ENCODE assay signal across 8 cellular contexts in genomic region chr7:1569016-1569415, GRCh38. TPM values are rescaled to one million over a fixed set of nuclear protein-coding genes. Genes with fewer than 3 reads are reported as not detected.
A peak's percentile ranks its signal among the peaks of the same experiment; 100 is the strongest.
DNase-seq lines count a peak whose midpoint lies in the region; ATAC-seq and TF ChIP-seq lines count a peak whose summit lies in the region.

No MANE protein-coding gene starts in this region.

- peak; percentile 61 for DNase-seq in DMS53 (lab: John Stamatoyannopoulos, UW)
- DNase-seq in DMS53 treated with DMSO at 0.1 percent for 48 hours (lab: John Stamatoyannopoulos, UW; ENCODE audit: unreplicated experiment): no peak
- DNase-seq in RWPE2 (ENCODE audit: low spot score): peak; percentile 63
- DNase-seq in NCI-H1417 treated with DMSO at 0.1 percent for 48 hours (lab: John Stamatoyannopoulos, UW): no peak
- no peak for DNase-seq in NCI-H526 treated with DMSO at 0.1 percent for 48 hours (lab: John Stamatoyannopoulos, UW)

- 92 to 94% methylated on average over 13 of the region's 13 CpGs for WGBS in ectodermal cell, 2 experiments

- H3K27me3 ChIP-seq in RWPE2 (ENCODE audit: insufficient read depth, poor library complexity, severe bottlenecking) (no peaks in the 10 kb centered on the region), ectodermal cell (ENCODE audit: control insufficient read depth, insufficient read depth, low read length, poor library complexity, severe bottlenecking) (no peaks in the 10 kb centered on the region)

- H3K27ac ChIP-seq in RWPE2 (ENCODE audit: poor library complexity, severe bottlenecking) (peak overlapping the region; percentile 78), ectodermal cell (ENCODE audit: insufficient read depth, low read depth, low read length, poor library complexity, severe bottlenecking) (no peak overlapping the region)

- no peaks in the 10 kb centered on the region for H3K27me3 Mint-ChIP-seq in nephron (ENCODE audit: low read depth)

- peaks cover 35% of the 10 kb centered on the region for H3K4me1 ChIP-seq in RWPE2 (ENCODE audit: insufficient read depth, poor library complexity, severe bottlenecking)
- H3K4me1 ChIP-seq in ectodermal cell (ENCODE audit: control insufficient read depth, insufficient read depth, low read length): peaks cover 3% of the 10 kb centered on the region

- H3K4me3 Mint-ChIP-seq in nephron: peak overlapping the region; percentile 84 to 89 (median 85)

- peaks cover 39% of the 10 kb centered on the region for H3K4me1 Mint-ChIP-seq in nephron

- peak overlapping the region; percentile 49 to 97 (median 51) for H3K27ac Mint-ChIP-seq in nephron

- H3K9me3 Mint-ChIP-seq in nephron: no peaks in the 10 kb centered on the region

- H3K9me3 ChIP-seq in RWPE2 (ENCODE audit: severe bottlenecking): no peaks in the 10 kb centered on the region
- H3K9me3 ChIP-seq in ectodermal cell (ENCODE audit: control insufficient read depth, low read length): no peaks in the 10 kb centered on the region

- H3K4me3 ChIP-seq in RWPE2 (ENCODE audit: severe bottlenecking): peak overlapping the region; percentile 79
- peak overlapping the region; percentile 76 for H3K4me3 ChIP-seq in ectodermal cell (ENCODE audit: insufficient read depth, low read depth, low read length)

- H3K36me3 ChIP-seq in RWPE2 (ENCODE audit: low read depth) (peaks cover 23% of the 10 kb centered on the region), ectodermal cell (ENCODE audit: control insufficient read depth, insufficient read depth, low read length) (no peaks in the 10 kb centered on the region)

- TF ChIP-seq CTCF in RWPE2 (IDR thresholded peaks at IDR 0.05; ENCODE audit: poor library complexity, severe bottlenecking): no peak
- no peak for TF ChIP-seq CTCF in nephron (IDR thresholded peaks at IDR 0.05; ENCODE audit: unreplicated experiment in 3 of 3)

- ATAC-seq in RWPE2 (ENCODE audit: low read depth): no peak
- no peak for ATAC-seq in GM18907 (IDR thresholded peaks at IDR 0.05; ENCODE audit: unreplicated experiment)

- H3K36me3 Mint-ChIP-seq in nephron (ENCODE audit: low read depth): peaks cover 18% of the 10 kb centered on the region

RNA-seq across cellular contexts. Expression of gene PSMG3, which starts 0.8 kb away (rescaled TPM):
- 41.9 TPM for polyA plus RNA-seq in ectodermal cell (2013, experiment 1 of 4)
- polyA plus RNA-seq in ectodermal cell (2013, experiment 2 of 4): 38.2 TPM
- 41.7 TPM for polyA plus RNA-seq in ectodermal cell (2013, experiment 3 of 4)
- 43.8 TPM for polyA plus RNA-seq in ectodermal cell (2013, experiment 4 of 4)

RNA-seq across cellular contexts. Expression of gene TMEM184A, which starts 13.0 kb away (rescaled TPM):
- 0.37 TPM for polyA plus RNA-seq in ectodermal cell (2013, experiment 1 of 4)
- polyA plus RNA-seq in ectodermal cell (2013, experiment 2 of 4): 0.07 TPM
- 0.11 TPM for polyA plus RNA-seq in ectodermal cell (2013, experiment 3 of 4)
- 0.24 TPM for polyA plus RNA-seq in ectodermal cell (2013, experiment 4 of 4)

RNA-seq across cellular contexts. Expression of gene MAFK, which starts 38.5 kb away (rescaled TPM):
- 5.7 TPM for polyA plus RNA-seq in ectodermal cell (2013, experiment 1 of 4)
- 5.8 TPM for polyA plus RNA-seq in ectodermal cell (2013, experiment 2 of 4)
- polyA plus RNA-seq in ectodermal cell (2013, experiment 3 of 4): 3.5 TPM
- 3.3 TPM for polyA plus RNA-seq in ectodermal cell (2013, experiment 4 of 4)

Comparison
In these comparisons a context has a peak if more than half of its experiments do, and no peak if none do; other contexts are left out.
1. DNase-seq: peak in DMS53 (single experiment) and RWPE2 (single experiment); none in DMS53 treated with DMSO at 0.1 percent for 48 hours (single experiment), NCI-H1417 treated with DMSO at 0.1 percent for 48 hours (single experiment) and NCI-H526 treated with DMSO at 0.1 percent for 48 hours (single experiment).